ENCODE assay signal across 18 cellular contexts in genomic region chr13:105972306-105972721, GRCh38.
DNase-seq lines count a peak whose midpoint lies in the region; ATAC-seq, FAIRE-seq and TF ChIP-seq lines count a peak whose summit lies in the region.
"Had no signal": no experiment of that assay in that cellular context is flagged by ENCODE, and none has a peak within 500 bp of the region (broad histone marks: within the 10 kb centered on the region; RNA-seq: fewer than 3 reads in every experiment).

No MANE protein-coding gene starts in this region.

- CTCF ChIA-PET in mammary epithelial cell (lab: Charles Lee; ENCODE audit: low non-redundant PET), result no interaction called here
- CTCF ChIA-PET in MCF 10A (lab: Yijun Ruan, JAX), result no interaction called here
- CTCF ChIA-PET in activated CD4-positive, alpha-beta memory T cell treated with anti-CD3 and anti-CD28 coated beads for 36 hours (lab: Charles Lee), result no interaction called here

- no peak overlapping the region for H3K9ac ChIP-seq in mammary epithelial cell (ENCODE audit: insufficient read depth, low read length)
- H3K9ac ChIP-seq: GM23248 had no signal

- no peak for TF ChIP-seq CTCF in mammary epithelial cell (conservative IDR thresholded peaks at IDR 0.05 in 1 of 2, IDR thresholded peaks at IDR 0.05 in 1 of 2; ENCODE audit: extremely low read depth in 1 of 2, insufficient read depth in 1 of 2, low read depth in 1 of 2, low read length in 2 of 2)
- TF ChIP-seq CTCF in MCF 10A (IDR thresholded peaks at IDR 0.05; ENCODE audit: unreplicated experiment), result no peak
- no peak for TF ChIP-seq CTCF in VCaP (conservative IDR thresholded peaks at IDR 0.05)
- TF ChIP-seq CTCF in mucosa of descending colon (IDR thresholded peaks at IDR 0.05), result no peak
- TF ChIP-seq CTCF in D721Med (IDR thresholded peaks at IDR 0.05; ENCODE audit: insufficient read depth, missing control alignments), result no peak

- no peak for FAIRE-seq in D721Med (lab: Jason Lieb, UNC)

- no TSS peak for BruUV-seq in mammary epithelial cell (replicated peaks; lab: Mats Ljungman, UMichigan)
- no TSS peak for BruUV-seq in MCF 10A (replicated peaks; lab: Mats Ljungman, UMichigan)

- H3K27ac ChIP-seq in mammary epithelial cell (ENCODE audit: insufficient read depth, low read depth, low read length) (no peak overlapping the region), VCaP (peak overlapping the region; percentile 96)
- H3K27ac ChIP-seq: GM23248, thyroid gland had no signal

- H3K36me3 Mint-ChIP-seq in MCF 10A (ENCODE audit: insufficient read depth, unreplicated experiment), result no peaks in the 10 kb centered on the region
- H3K36me3 Mint-ChIP-seq in activated CD4-positive, alpha-beta memory T cell treated with anti-CD3 and anti-CD28 coated beads for 36 hours, result no peaks in the 10 kb centered on the region
- H3K36me3 Mint-ChIP-seq: CD14-positive monocyte; memory B cell; natural killer cell treated with Interleukin-12 subunit alpha and Interleukin-12 subunit beta and Interleukin-15 and Interleukin-18, amount 100 ng/mL, for 72 hours had no signal

- H3K27ac Mint-ChIP-seq in MCF 10A (ENCODE audit: low read depth, unreplicated experiment), result no peak overlapping the region
- no peak overlapping the region for H3K27ac Mint-ChIP-seq in activated CD4-positive, alpha-beta memory T cell treated with anti-CD3 and anti-CD28 coated beads for 36 hours
- H3K27ac Mint-ChIP-seq: CD14-positive monocyte; memory B cell; natural killer cell treated with Interleukin-12 subunit alpha and Interleukin-12 subunit beta and Interleukin-15 and Interleukin-18, amount 100 ng/mL, for 72 hours had no signal

- no peak for DNase-seq in mammary epithelial cell
- no peak for DNase-seq in MCF 10A (ENCODE audit: unreplicated experiment)
- DNase-seq in mucosa of descending colon, result peak in 1 of 3 donors; percentile 67
- no peak for DNase-seq in D721Med (ENCODE audit: insufficient read length, low spot score)
- no peak for DNase-seq in activated CD4-positive, alpha-beta T cell treated with anti-CD3 and anti-CD28 coated beads for 48 hours
- DNase-seq in activated CD4-positive, alpha-beta memory T cell treated with anti-CD3 and anti-CD28 coated beads for 36 hours, result no peak
- DNase-seq: activated effector memory CD4-positive, alpha-beta T cell treated with anti-CD3 and anti-CD28 coated beads, Interleukin-2, amount 50 U/mL, for 16 hours; caudate nucleus; DMS79; effector CD8-positive, alpha-beta T cell; GM23248; T1000; thyroid gland had no signal

- H3K9me3 Mint-ChIP-seq in MCF 10A (ENCODE audit: unreplicated experiment), result no peaks in the 10 kb centered on the region
- H3K9me3 Mint-ChIP-seq in activated CD4-positive, alpha-beta memory T cell treated with anti-CD3 and anti-CD28 coated beads for 36 hours, result no peaks in the 10 kb centered on the region

- H4K20me1 ChIP-seq in mammary epithelial cell (ENCODE audit: insufficient read depth, low read length), result no peaks in the 10 kb centered on the region

- H3K79me2 ChIP-seq in mammary epithelial cell (ENCODE audit: insufficient read depth, low read length), result no peaks in the 10 kb centered on the region

- peaks cover 7% of the 10 kb centered on the region for H3K4me1 Mint-ChIP-seq in MCF 10A (ENCODE audit: insufficient read depth, unreplicated experiment)
- H3K4me1 Mint-ChIP-seq in activated CD4-positive, alpha-beta memory T cell treated with anti-CD3 and anti-CD28 coated beads for 36 hours (ENCODE audit: low read depth), result no peaks in the 10 kb centered on the region
- H3K4me1 Mint-ChIP-seq: CD14-positive monocyte, memory B cell had no signal

- no peaks in the 10 kb centered on the region for H3K27me3 ChIP-seq in mammary epithelial cell (ENCODE audit: insufficient read depth, low read length)
- H3K27me3 ChIP-seq: thyroid gland had no signal

- no peak overlapping the region for H3K4me3 ChIP-seq in mammary epithelial cell (replicated peaks in 1 of 3; ENCODE audit: insufficient read depth in 1 of 3, low read depth in 2 of 3, low read length in 3 of 3)
- no peak overlapping the region for H3K4me3 ChIP-seq in mucosa of descending colon
- H3K4me3 ChIP-seq: GM23248, thyroid gland had no signal

- H3K36me3 ChIP-seq in mammary epithelial cell (ENCODE audit: insufficient read depth, low read length) (no peaks in the 10 kb centered on the region), mucosa of descending colon (ENCODE audit: low read depth) (no peaks in the 10 kb centered on the region)
- H3K36me3 ChIP-seq: thyroid gland had no signal

- in situ Hi-C loops in mammary epithelial cell (cut with MboI; ENCODE audit: low sequenced_read_pairs in 2 of 2), result no loop called here

- H3K9me3 ChIP-seq in mammary epithelial cell (replicated peaks; ENCODE audit: insufficient read depth, low read length) (no peaks in the 10 kb centered on the region), mucosa of descending colon (no peaks in the 10 kb centered on the region)
- H3K9me3 ChIP-seq: thyroid gland had no signal

- peaks cover 31% of the 10 kb centered on the region for H3K4me1 ChIP-seq in mammary epithelial cell (ENCODE audit: insufficient read depth, low read length)
- peaks cover 10% of the 10 kb centered on the region for H3K4me1 ChIP-seq in mucosa of descending colon (ENCODE audit: low read depth)

- H3K27me3 Mint-ChIP-seq in MCF 10A (ENCODE audit: insufficient read depth, unreplicated experiment), result no peaks in the 10 kb centered on the region
- no peaks in the 10 kb centered on the region for H3K27me3 Mint-ChIP-seq in activated CD4-positive, alpha-beta memory T cell treated with anti-CD3 and anti-CD28 coated beads for 36 hours
- H3K27me3 Mint-ChIP-seq: memory B cell; natural killer cell treated with Interleukin-12 subunit alpha and Interleukin-12 subunit beta and Interleukin-15 and Interleukin-18, amount 100 ng/mL, for 72 hours had no signal

- POLR2A ChIA-PET in MCF 10A (lab: Yijun Ruan, JAX), result interaction anchor here (1.0 to 1.4 kb wide), 2 partner anchors 12 to 178 kb away, joined by 3 to 6 read pairs; no protein-coding TSS in a partner anchor
- POLR2A ChIA-PET in activated CD4-positive, alpha-beta memory T cell treated with anti-CD3 and anti-CD28 coated beads for 36 hours (lab: Charles Lee), result no interaction called here

- H3K4me2 ChIP-seq in mammary epithelial cell (ENCODE audit: insufficient read depth, low read depth, low read length), result peak overlapping the region; percentile 61

- intact Hi-C loops in mammary epithelial cell (cut with micrococcal nuclease) (loop anchor here (10.0 kb wide), 1 partner anchor 942 kb away; no protein-coding TSS in a partner anchor), MCF 10A (cut with micrococcal nuclease) (no loop called here), mucosa of descending colon (cut with DNase I, micrococcal nuclease) (no loop called here)
- intact Hi-C loops in activated CD4-positive, alpha-beta memory T cell treated with anti-CD3 and anti-CD28 coated beads for 36 hours (cut with micrococcal nuclease), result no loop called here

- dilution Hi-C loops in mammary epithelial cell (cut with HindIII; ENCODE audit: low sequenced_read_pairs), result no loop called here

- H2AFZ ChIP-seq in mammary epithelial cell (ENCODE audit: low read depth, low read length), result peak overlapping the region; percentile 74
- H2AFZ ChIP-seq: GM23248 had no signal

- no peak overlapping the region for H3K4me3 Mint-ChIP-seq in MCF 10A (ENCODE audit: unreplicated experiment)
- no peak overlapping the region for H3K4me3 Mint-ChIP-seq in activated CD4-positive, alpha-beta memory T cell treated with anti-CD3 and anti-CD28 coated beads for 36 hours
- H3K4me3 Mint-ChIP-seq: CD14-positive monocyte; memory B cell; natural killer cell treated with Interleukin-12 subunit alpha and Interleukin-12 subunit beta and Interleukin-15 and Interleukin-18, amount 100 ng/mL, for 72 hours had no signal

- ATAC-seq in mucosa of descending colon (peak; percentile 94), HG03565 (IDR thresholded peaks at IDR 0.05; ENCODE audit: unreplicated experiment) (no peak)
- ATAC-seq: natural killer cell treated with Interleukin-12 subunit alpha and Interleukin-12 subunit beta and Interleukin-15 and Interleukin-18, amount 100 ng/mL, for 72 hours had no signal

- 10% methylated on average over 7 of the region's 7 CpGs for WGBS in mammary epithelial cell (ENCODE audit: low coverage, missing lambda C conversion rate)
